In the genomic region with DNA sequence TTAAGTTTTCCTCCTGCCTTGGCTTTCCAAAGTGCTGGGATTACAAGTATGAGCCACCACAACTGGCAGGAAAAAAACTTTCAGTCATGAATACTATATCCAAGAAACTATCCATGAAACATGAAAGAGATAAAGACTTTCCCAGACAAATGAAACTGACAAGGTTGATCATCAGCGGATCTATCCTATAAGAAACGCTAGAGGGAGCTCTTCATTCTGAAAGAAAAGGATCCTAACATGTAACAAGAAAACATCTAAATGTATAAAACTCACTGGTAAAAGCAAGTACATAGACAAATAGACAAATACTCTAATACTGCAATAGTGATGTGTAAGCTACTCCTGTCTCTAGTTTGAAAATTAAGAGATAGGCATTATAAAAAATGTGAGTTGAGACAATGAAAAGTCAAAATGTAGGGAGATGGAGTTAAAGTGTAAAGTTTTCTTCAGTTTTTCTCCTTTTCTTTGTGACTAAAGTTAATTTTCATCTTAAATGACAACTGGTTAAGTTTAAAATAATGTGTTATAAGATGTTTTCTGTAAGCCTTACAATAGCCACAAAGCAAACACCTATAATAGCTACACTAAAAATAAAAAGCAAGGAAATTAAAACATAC, we compare ENCODE assay signal across 8 cellular contexts.
A peak's percentile ranks its signal among the peaks of the same experiment; 100 is the strongest.
DNase-seq lines count a peak whose midpoint lies in the region; ATAC-seq, FAIRE-seq and TF ChIP-seq lines count a peak whose summit lies in the region.

No MANE protein-coding gene starts in this region.

- DNase-seq in NCI-H1417 (lab: John Stamatoyannopoulos, UW), result peak in 2 of 3 experiments; percentile 0 to 42
- no peak for DNase-seq in NCI-H1417 treated with DMSO at 0.1 percent for 48 hours (lab: John Stamatoyannopoulos, UW)
- DNase-seq in NCI-H345 (lab: John Stamatoyannopoulos, UW), result peak; percentile 28
- DNase-seq in bronchial epithelial cell (ENCODE audit: low read depth), result peak; percentile 51
- peak; percentile 47 for DNase-seq in midbrain (lab: John Stamatoyannopoulos, UW)
- DNase-seq in middle frontal gyrus (ENCODE audit: extremely low spot score, low spot score), result no peak
- no peak for DNase-seq in DMS153 (lab: John Stamatoyannopoulos, UW)

- peak; percentile 57 for TF ChIP-seq CTCF in bronchial epithelial cell (IDR thresholded peaks at IDR 0.05; ENCODE audit: insufficient read depth, low read length, severe bottlenecking)

- FAIRE-seq in bronchial epithelial cell (lab: Jason Lieb, UNC), result no peak

- H3K27me3 ChIP-seq in bronchial epithelial cell (ENCODE audit: control insufficient read depth, insufficient read depth, low read length), result no peaks in the 10 kb centered on the region

- no peak overlapping the region for H3K4me3 ChIP-seq in bronchial epithelial cell (ENCODE audit: low read depth, low read length)

- H3K36me3 ChIP-seq in bronchial epithelial cell (ENCODE audit: control insufficient read depth, insufficient read depth, low read length), result no peaks in the 10 kb centered on the region

- ATAC-seq in HG02798 (IDR thresholded peaks at IDR 0.05; ENCODE audit: poor library complexity, unreplicated experiment), result no peak

Comparison
In these comparisons a context has a peak if more than half of its experiments do, and no peak if none do; other contexts are left out.
1. DNase-seq: peak in NCI-H1417 (2 of 3), NCI-H345 (single experiment), bronchial epithelial cell (single experiment) and midbrain (single experiment); none in NCI-H1417 treated with DMSO at 0.1 percent for 48 hours (single experiment), middle frontal gyrus (single experiment) and DMS153 (single experiment).